Comparison of ENCODE assay signal across 1 cellular context in the genomic region with DNA sequence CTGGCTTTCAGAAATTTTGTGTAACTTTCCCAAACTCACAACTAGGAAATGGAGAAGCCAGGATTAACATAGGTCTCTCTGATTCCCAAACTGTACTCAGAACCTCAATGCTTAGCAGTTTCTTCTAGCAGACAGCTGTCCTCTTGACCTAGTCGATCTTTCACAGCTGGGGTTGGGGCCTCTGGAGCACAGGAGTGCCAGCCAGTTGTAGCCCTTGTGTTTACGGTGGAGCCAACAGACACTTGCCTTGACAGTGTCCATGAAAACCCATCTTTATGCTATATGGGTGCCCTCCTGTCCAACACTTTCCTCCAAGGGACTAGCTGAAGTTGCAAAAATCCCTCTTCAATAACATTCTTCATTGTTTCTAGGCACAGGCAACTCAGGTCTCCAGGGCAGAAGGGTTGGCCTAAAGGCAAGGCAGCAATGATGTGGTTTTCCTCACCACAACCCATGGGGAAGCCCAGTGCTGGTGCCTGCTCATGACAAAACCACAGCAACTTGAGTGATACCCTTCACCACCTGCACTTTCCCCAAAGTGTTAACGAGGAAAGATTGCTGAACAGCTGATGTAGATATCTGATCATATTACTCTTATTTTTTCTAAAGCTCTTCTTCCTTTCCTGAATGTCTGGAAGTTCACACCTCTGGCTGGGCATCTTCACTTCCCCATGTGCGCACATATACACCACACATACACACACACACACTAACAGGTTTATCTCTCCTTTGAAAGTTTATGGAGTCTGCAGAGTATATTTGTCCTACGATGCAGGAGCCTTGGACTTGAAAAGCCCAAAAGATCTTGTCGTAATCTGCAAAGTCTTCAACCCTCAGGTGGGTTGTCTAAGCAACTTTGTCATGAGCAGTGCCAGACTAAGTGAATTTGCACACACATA.
TF ChIP-seq lines count a peak whose summit lies in the region.

No MANE protein-coding gene starts in this region.

TF ChIP-seq in GM23338, 12 proteins besides CTCF, POLR2A, EP300 and RAD21 (continued from another document):
- TF ChIP-seq, protein P1, sequence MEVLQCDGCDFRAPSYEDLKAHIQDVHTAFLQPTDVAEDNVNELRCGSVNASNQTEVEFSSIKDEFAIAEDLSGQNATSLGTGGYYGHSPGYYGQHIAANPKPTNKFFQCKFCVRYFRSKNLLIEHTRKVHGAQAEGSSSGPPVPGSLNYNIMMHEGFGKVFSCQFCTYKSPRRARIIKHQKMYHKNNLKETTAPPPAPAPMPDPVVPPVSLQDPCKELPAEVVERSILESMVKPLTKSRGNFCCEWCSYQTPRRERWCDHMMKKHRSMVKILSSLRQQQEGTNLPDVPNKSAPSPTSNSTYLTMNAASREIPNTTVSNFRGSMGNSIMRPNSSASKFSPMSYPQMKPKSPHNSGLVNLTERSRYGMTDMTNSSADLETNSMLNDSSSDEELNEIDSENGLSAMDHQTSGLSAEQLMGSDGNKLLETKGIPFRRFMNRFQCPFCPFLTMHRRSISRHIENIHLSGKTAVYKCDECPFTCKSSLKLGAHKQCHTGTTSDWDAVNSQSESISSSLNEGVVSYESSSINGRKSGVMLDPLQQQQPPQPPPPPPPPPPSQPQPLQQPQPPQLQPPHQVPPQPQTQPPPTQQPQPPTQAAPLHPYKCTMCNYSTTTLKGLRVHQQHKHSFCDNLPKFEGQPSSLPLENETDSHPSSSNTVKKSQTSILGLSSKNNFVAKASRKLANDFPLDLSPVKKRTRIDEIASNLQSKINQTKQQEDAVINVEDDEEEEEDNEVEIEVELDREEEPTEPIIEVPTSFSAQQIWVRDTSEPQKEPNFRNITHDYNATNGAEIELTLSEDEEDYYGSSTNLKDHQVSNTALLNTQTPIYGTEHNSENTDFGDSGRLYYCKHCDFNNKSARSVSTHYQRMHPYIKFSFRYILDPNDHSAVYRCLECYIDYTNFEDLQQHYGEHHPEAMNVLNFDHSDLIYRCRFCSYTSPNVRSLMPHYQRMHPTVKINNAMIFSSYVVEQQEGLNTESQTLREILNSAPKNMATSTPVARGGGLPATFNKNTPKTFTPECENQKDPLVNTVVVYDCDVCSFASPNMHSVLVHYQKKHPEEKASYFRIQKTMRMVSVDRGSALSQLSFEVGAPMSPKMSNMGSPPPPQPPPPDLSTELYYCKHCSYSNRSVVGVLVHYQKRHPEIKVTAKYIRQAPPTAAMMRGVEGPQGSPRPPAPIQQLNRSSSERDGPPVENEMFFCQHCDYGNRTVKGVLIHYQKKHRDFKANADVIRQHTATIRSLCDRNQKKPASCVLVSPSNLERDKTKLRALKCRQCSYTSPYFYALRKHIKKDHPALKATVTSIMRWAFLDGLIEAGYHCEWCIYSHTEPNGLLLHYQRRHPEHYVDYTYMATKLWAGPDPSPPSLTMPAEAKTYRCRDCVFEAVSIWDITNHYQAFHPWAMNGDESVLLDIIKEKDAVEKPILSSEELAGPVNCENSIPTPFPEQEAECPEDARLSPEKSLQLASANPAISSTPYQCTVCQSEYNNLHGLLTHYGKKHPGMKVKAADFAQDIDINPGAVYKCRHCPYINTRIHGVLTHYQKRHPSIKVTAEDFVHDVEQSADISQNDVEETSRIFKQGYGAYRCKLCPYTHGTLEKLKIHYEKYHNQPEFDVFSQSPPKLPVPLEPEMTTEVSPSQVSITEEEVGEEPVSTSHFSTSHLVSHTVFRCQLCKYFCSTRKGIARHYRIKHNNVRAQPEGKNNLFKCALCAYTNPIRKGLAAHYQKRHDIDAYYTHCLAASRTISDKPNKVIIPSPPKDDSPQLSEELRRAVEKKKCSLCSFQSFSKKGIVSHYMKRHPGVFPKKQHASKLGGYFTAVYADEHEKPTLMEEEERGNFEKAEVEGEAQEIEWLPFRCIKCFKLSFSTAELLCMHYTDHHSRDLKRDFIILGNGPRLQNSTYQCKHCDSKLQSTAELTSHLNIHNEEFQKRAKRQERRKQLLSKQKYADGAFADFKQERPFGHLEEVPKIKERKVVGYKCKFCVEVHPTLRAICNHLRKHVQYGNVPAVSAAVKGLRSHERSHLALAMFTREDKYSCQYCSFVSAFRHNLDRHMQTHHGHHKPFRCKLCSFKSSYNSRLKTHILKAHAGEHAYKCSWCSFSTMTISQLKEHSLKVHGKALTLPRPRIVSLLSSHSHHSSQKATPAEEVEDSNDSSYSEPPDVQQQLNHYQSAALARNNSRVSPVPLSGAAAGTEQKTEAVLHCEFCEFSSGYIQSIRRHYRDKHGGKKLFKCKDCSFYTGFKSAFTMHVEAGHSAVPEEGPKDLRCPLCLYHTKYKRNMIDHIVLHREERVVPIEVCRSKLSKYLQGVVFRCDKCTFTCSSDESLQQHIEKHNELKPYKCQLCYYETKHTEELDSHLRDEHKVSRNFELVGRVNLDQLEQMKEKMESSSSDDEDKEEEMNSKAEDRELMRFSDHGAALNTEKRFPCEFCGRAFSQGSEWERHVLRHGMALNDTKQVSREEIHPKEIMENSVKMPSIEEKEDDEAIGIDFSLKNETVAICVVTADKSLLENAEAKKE (CRISPR knock-in tag; IDR thresholded peaks at IDR 0.05) = no peak
- no peak for TF ChIP-seq ZNF331 (CRISPR knock-in tag; IDR thresholded peaks at IDR 0.05; ENCODE audit: low read depth)
- no peak for TF ChIP-seq JUNB (IDR thresholded peaks at IDR 0.05; ENCODE audit: unreplicated experiment)
- no peak for TF ChIP-seq ZNF114 (CRISPR knock-in tag; IDR thresholded peaks at IDR 0.05)
- TF ChIP-seq, protein P2, sequence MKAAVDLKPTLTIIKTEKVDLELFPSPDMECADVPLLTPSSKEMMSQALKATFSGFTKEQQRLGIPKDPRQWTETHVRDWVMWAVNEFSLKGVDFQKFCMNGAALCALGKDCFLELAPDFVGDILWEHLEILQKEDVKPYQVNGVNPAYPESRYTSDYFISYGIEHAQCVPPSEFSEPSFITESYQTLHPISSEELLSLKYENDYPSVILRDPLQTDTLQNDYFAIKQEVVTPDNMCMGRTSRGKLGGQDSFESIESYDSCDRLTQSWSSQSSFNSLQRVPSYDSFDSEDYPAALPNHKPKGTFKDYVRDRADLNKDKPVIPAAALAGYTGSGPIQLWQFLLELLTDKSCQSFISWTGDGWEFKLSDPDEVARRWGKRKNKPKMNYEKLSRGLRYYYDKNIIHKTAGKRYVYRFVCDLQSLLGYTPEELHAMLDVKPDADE (IDR thresholded peaks at IDR 0.05) = no peak
- no peak for TF ChIP-seq STAT1 (IDR thresholded peaks at IDR 0.05; ENCODE audit: unreplicated experiment)
- no peak for TF ChIP-seq CREB1 (CRISPR knock-in tag; IDR thresholded peaks at IDR 0.05; ENCODE audit: low read depth)
- TF ChIP-seq POLR2AphosphoS5 (IDR thresholded peaks at IDR 0.05; ENCODE audit: low read depth) = no peak
- no peak for TF ChIP-seq NANOG (IDR thresholded peaks at IDR 0.05; ENCODE audit: borderline replicate concordance)
